ENCODE assay signal across 38 cellular contexts in the genomic region with DNA sequence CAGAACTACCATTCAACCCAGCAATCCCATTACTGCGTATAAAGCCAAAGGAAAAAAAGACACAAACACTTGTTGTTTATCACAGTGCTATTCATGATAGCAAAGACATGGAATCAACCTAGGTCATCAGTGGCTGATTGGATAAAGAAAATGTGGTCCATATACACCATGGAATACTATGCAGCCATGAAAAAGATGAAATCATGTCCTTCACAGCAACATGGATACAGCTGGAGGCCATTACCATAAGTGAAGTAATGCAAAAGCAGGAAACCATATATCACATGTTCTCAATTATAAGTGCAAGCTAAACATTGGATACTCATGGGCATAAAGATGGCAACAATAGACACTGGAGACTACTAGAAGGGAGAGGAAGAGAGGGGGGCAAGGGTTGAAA.
"Had no signal": no experiment of that assay in that cellular context is flagged by ENCODE, and none has a peak within 500 bp of the region (broad histone marks: within the 10 kb centered on the region; RNA-seq: fewer than 3 reads in every experiment).

No MANE protein-coding gene starts in this region.

- H3K27ac ChIP-seq: adrenal gland, ascending aorta, body of pancreas, brain microvascular endothelial cell, breast epithelium, cardiac muscle cell had no signal

- H3K27ac Mint-ChIP-seq: activated naive CD4-positive, alpha-beta T cell treated with anti-CD3 and anti-CD28 coated beads for 36 hours; activated naive CD4-positive, alpha-beta T cell treated with anti-CD3 and anti-CD28 coated beads, Interleukin-2, amount 50 U/mL, for 24 hours; activated naive CD4-positive, alpha-beta T cell treated with anti-CD3 and anti-CD28 coated beads, Interleukin-2, amount 50 U/mL, for 72 hours; activated naive CD8-positive, alpha-beta T cell; activated naive CD8-positive, alpha-beta T cell treated with anti-CD3 and anti-CD28 coated beads for 36 hours; activated naive CD8-positive, alpha-beta T cell treated with anti-CD3 and anti-CD28 coated beads, Interleukin-2, amount 10 ng/mL, durations not matched to agents 7 days and 5 days; activated naive CD8-positive, alpha-beta T cell treated with anti-CD3 and anti-CD28 coated beads, Interleukin-2, amount 50 U/mL, for 24 hours; activated T-cell treated with anti-CD3 and anti-CD28 coated beads, Interleukin-2, amount 50 U/mL, for 24 hours; activated T-cell treated with anti-CD3 and anti-CD28 coated beads, Interleukin-2, amount 50 U/mL, for 72 hours; activated T-helper 1 cell treated with anti-CD3 and anti-CD28 coated beads, Interleukin-12 subunit alpha, Interleukin-12 subunit beta, Interleukin-2, Interleukin-4 antibody, amounts not matched to agents 30 ng/mL and 10 ng/mL and 1 ng/mL, durations not matched to agents 14 hours and 24 hours and 36 hours; activated T-helper 17 cell treated with anti-CD3 and anti-CD28 coated beads, Interleukin-2, amount 50 U/mL, for 72 hours; activated T-helper 2 cell treated with anti-CD3 and anti-CD28 coated beads, Interferon-gamma antibody, Interleukin-2, Interleukin-4, amounts not matched to agents 10 μg/mL and 5 μg/mL and 100 μg/mL, durations not matched to agents 14 hours and 24 hours and 36 hours; brain had no signal

- H3K27me3 ChIP-seq: adrenal gland, ascending aorta, body of pancreas, brain microvascular endothelial cell, breast epithelium, cardiac muscle cell had no signal

- H3K36me3 ChIP-seq: adrenal gland, ascending aorta, brain microvascular endothelial cell, breast epithelium, cardiac muscle cell had no signal

- H3K4me1 ChIP-seq: adrenal gland, ascending aorta, body of pancreas, breast epithelium had no signal

- DNase-seq: activated effector memory CD4-positive, alpha-beta T cell treated with anti-CD3 and anti-CD28 coated beads, Interleukin-2, amount 50 U/mL, for 16 hours; activated effector memory CD4-positive, alpha-beta T cell treated with Interleukin-2 at 50 U/mL for 16 hours; activated gamma-delta T cell; activated gamma-delta T cell treated with Interleukin-2 at 50 U/mL for 16 hours; activated naive CD4-positive, alpha-beta T cell; activated naive CD4-positive, alpha-beta T cell treated with anti-CD3 and anti-CD28 coated beads for 36 hours; activated naive CD4-positive, alpha-beta T cell treated with anti-CD3 and anti-CD28 coated beads, Interleukin-2, amount 50 U/mL, for 16 hours; activated naive CD4-positive, alpha-beta T cell treated with Interleukin-2 at 50 U/mL for 16 hours; activated naive CD8-positive, alpha-beta T cell treated with anti-CD3 and anti-CD28 coated beads for 36 hours; activated naive CD8-positive, alpha-beta T cell treated with anti-CD3 and anti-CD28 coated beads, Interleukin-2, amount 10 ng/mL, durations not matched to agents 7 days and 5 days; activated naive CD8-positive, alpha-beta T cell treated with anti-CD3 and anti-CD28 coated beads, Interleukin-2, amount 50 U/mL, for 24 hours; activated T-cell treated with anti-CD3 and anti-CD28 coated beads, Interleukin-2, amount 50 U/mL, for 24 hours; activated T-cell treated with anti-CD3 and anti-CD28 coated beads, Interleukin-2, amount 50 U/mL, for 4 hours; activated T-cell treated with anti-CD3 and anti-CD28 coated beads, Interleukin-2, amount 50 U/mL, for 48 hours; activated T-cell treated with anti-CD3 and anti-CD28 coated beads, Interleukin-2, amount 50 U/mL, for 72 hours; adrenal gland; amniotic stem cell; amygdala; anterior cingulate cortex; aorta; body of pancreas; brain microvascular endothelial cell; caudate nucleus; central memory CD4-positive, alpha-beta T cell; cerebellar nuclear complex had no signal

- H3K4me3 Mint-ChIP-seq: activated naive CD4-positive, alpha-beta T cell treated with anti-CD3 and anti-CD28 coated beads for 36 hours; activated naive CD4-positive, alpha-beta T cell treated with anti-CD3 and anti-CD28 coated beads, Interleukin-2, amount 50 U/mL, for 24 hours; activated naive CD8-positive, alpha-beta T cell; activated naive CD8-positive, alpha-beta T cell treated with anti-CD3 and anti-CD28 coated beads for 36 hours; activated naive CD8-positive, alpha-beta T cell treated with anti-CD3 and anti-CD28 coated beads, Interleukin-2, amount 10 ng/mL, durations not matched to agents 7 days and 5 days; activated naive CD8-positive, alpha-beta T cell treated with anti-CD3 and anti-CD28 coated beads, Interleukin-2, amount 50 U/mL, for 24 hours; activated T-cell treated with anti-CD3 and anti-CD28 coated beads, Interleukin-2, amount 50 U/mL, for 24 hours; activated T-cell treated with anti-CD3 and anti-CD28 coated beads, Interleukin-2, amount 50 U/mL, for 4 hours; activated T-cell treated with anti-CD3 and anti-CD28 coated beads, Interleukin-2, amount 50 U/mL, for 72 hours; activated T-helper 1 cell treated with anti-CD3 and anti-CD28 coated beads, Interleukin-12 subunit alpha, Interleukin-12 subunit beta, Interleukin-2, Interleukin-4 antibody, amounts not matched to agents 30 ng/mL and 10 ng/mL and 1 ng/mL, durations not matched to agents 14 hours and 24 hours and 36 hours; activated T-helper 17 cell treated with anti-CD3 and anti-CD28 coated beads, Interleukin-2, amount 50 U/mL, for 72 hours; brain; central memory CD8-positive, alpha-beta T cell had no signal

- ATAC-seq: activated naive CD4-positive, alpha-beta T cell treated with anti-CD3 and anti-CD28 coated beads, Interleukin-2, amount 50 U/mL, for 72 hours; activated naive CD8-positive, alpha-beta T cell treated with anti-CD3 and anti-CD28 coated beads, Interleukin-2, amount 50 U/mL, for 24 hours; activated T-cell treated with anti-CD3 and anti-CD28 coated beads, Interleukin-2, amount 50 U/mL, for 4 hours; activated T-cell treated with anti-CD3 and anti-CD28 coated beads, Interleukin-2, amount 50 U/mL, for 72 hours; activated T-helper 17 cell treated with anti-CD3 and anti-CD28 coated beads, Interleukin-2, amount 50 U/mL, for 72 hours; body of pancreas had no signal

- H3K4me3 ChIP-seq: adrenal gland, ascending aorta, body of pancreas, breast epithelium, cardiac muscle cell had no signal

- H3K27me3 Mint-ChIP-seq: activated naive CD4-positive, alpha-beta T cell treated with anti-CD3 and anti-CD28 coated beads, Interleukin-2, amount 50 U/mL, for 24 hours; activated naive CD8-positive, alpha-beta T cell treated with anti-CD3 and anti-CD28 coated beads for 36 hours had no signal

- FAIRE-seq: astrocyte, bronchial epithelial cell had no signal

- H3K36me3 Mint-ChIP-seq: activated naive CD4-positive, alpha-beta T cell treated with anti-CD3 and anti-CD28 coated beads, Interleukin-2, amount 50 U/mL, for 24 hours; activated naive CD4-positive, alpha-beta T cell treated with anti-CD3 and anti-CD28 coated beads, Interleukin-2, amount 50 U/mL, for 72 hours; activated naive CD8-positive, alpha-beta T cell treated with anti-CD3 and anti-CD28 coated beads for 36 hours; brain had no signal

- H3K4me1 Mint-ChIP-seq: activated T-helper 17 cell treated with anti-CD3 and anti-CD28 coated beads, Interleukin-2, amount 50 U/mL, for 72 hours; brain; central memory CD8-positive, alpha-beta T cell had no signal

- H3K9me3 Mint-ChIP-seq: activated naive CD4-positive, alpha-beta T cell treated with anti-CD3 and anti-CD28 coated beads for 36 hours; activated T-cell treated with anti-CD3 and anti-CD28 coated beads, Interleukin-2, amount 50 U/mL, for 24 hours; activated T-cell treated with anti-CD3 and anti-CD28 coated beads, Interleukin-2, amount 50 U/mL, for 4 hours; central memory CD8-positive, alpha-beta T cell had no signal

- H3K9me3 ChIP-seq: adrenal gland, ascending aorta, body of pancreas, breast epithelium had no signal
